ENCODE assay signal across 8 cellular contexts in genomic region chr20:63739129-63740069, GRCh38. TPM values are rescaled to one million over a fixed set of nuclear protein-coding genes. Genes with fewer than 3 reads are reported as not detected.
DNase-seq lines count a peak whose midpoint lies in the region; ATAC-seq and TF ChIP-seq lines count a peak whose summit lies in the region.

SLC2A4RG (plus strand) TSS chr20:63739776; CDS start chr20:63739913, 137 bp downstream.

- whole genome bisulfite sequencing in lower leg skin, 2 donors = 0 to 15% methylated on average over 1 to 4 of the region's 136 CpGs

- no peak for TF ChIP-seq CTCF in lower leg skin (IDR thresholded peaks at IDR 0.05)

- peak within 1 kb of the TSS; percentile 70 for H3K4me3 ChIP-seq in effector memory CD4-positive, alpha-beta T cell (ENCODE audit: insufficient read depth, low read depth, low read length, poor library complexity, severe bottlenecking)
- H3K4me3 ChIP-seq in lower leg skin (ENCODE audit: low read depth, poor library complexity, severe bottlenecking) = peak within 1 kb of the TSS; percentile 37

- H3K4me1 ChIP-seq in effector memory CD4-positive, alpha-beta T cell (ENCODE audit: control insufficient read depth, insufficient read depth, low read length, poor library complexity, severe bottlenecking) = peaks cover 27% of the 10 kb centered on the region

- H3K36me3 Mint-ChIP-seq in activated CD4-positive, alpha-beta memory T cell treated with anti-CD3 and anti-CD28 coated beads for 36 hours = peaks cover 5% of the 10 kb centered on the region

- H3K9me3 Mint-ChIP-seq in activated CD4-positive, alpha-beta memory T cell treated with anti-CD3 and anti-CD28 coated beads for 36 hours = no peaks in the 10 kb centered on the region

- POLR2A ChIA-PET in activated CD4-positive, alpha-beta memory T cell treated with anti-CD3 and anti-CD28 coated beads for 36 hours (lab: Charles Lee) = interaction anchor here (0.8 to 5.1 kb wide), 3 partner anchors 31 to 98 kb away, joined by 3 to 30 read pairs (median 5); partner anchors contain the start of genes ARFRP1 and ZGPAT

- H3K27me3 Mint-ChIP-seq in activated CD4-positive, alpha-beta memory T cell treated with anti-CD3 and anti-CD28 coated beads for 36 hours = no peaks in the 10 kb centered on the region

- peaks cover 39% of the 10 kb centered on the region for H3K36me3 ChIP-seq in effector memory CD4-positive, alpha-beta T cell (ENCODE audit: control insufficient read depth, insufficient read depth, low read length)

- H3K27ac ChIP-seq in effector memory CD4-positive, alpha-beta T cell (ENCODE audit: insufficient read depth, low read length, poor library complexity, severe bottlenecking) = peak within 1 kb of the TSS; percentile 67

- H3K4me1 Mint-ChIP-seq in activated CD4-positive, alpha-beta memory T cell treated with anti-CD3 and anti-CD28 coated beads for 36 hours (ENCODE audit: low read depth) = peaks cover 19% of the 10 kb centered on the region

- H3K9me3 ChIP-seq in effector memory CD4-positive, alpha-beta T cell (ENCODE audit: control insufficient read depth, low read length) = no peaks in the 10 kb centered on the region

- peak; percentile 71 for DNase-seq in SIG-M5 treated with dmso at 0.1 percent for 504 hours (lab: John Stamatoyannopoulos, UW; ENCODE audit: unreplicated experiment)
- no peak for DNase-seq in SIG-M5 (lab: John Stamatoyannopoulos, UW)
- DNase-seq in NCI-H526 treated with DMSO at 0.1 percent for 48 hours (lab: John Stamatoyannopoulos, UW) = peak; percentile 58
- DNase-seq in activated CD4-positive, alpha-beta memory T cell treated with anti-CD3 and anti-CD28 coated beads for 36 hours = peak; percentile 74
- DNase-seq in effector memory CD4-positive, alpha-beta T cell = peak; percentile 53 to 68 (median 58)
- peak; percentile 51 to 93 for DNase-seq in lower leg skin (ENCODE audit: low spot score in 2 of 2)
- peak; percentile 53 for DNase-seq in stimulated activated CD8-positive, alpha-beta memory T cell treated with anti-CD3 and anti-CD28 coated beads, Interleukin-12 subunit alpha, Interleukin-12 subunit beta, amount 100 ng/mL, for 4 hours (ENCODE audit: low read depth)

- H3K4me3 Mint-ChIP-seq in activated CD4-positive, alpha-beta memory T cell treated with anti-CD3 and anti-CD28 coated beads for 36 hours = peak within 1 kb of the TSS; percentile 64

- intact Hi-C loops in activated CD4-positive, alpha-beta memory T cell treated with anti-CD3 and anti-CD28 coated beads for 36 hours (cut with micrococcal nuclease) = loop anchor here (1.0 to 10.0 kb wide), 4 partner anchors 32 to 235 kb away; partner anchors contain the start of genes ARFRP1, RTEL1 and SAMD10
- intact Hi-C loops in lower leg skin (cut with DNase I; ENCODE audit: low total_unique reads) = no loop called here

- no peak within 1 kb of the TSS for H3K27ac Mint-ChIP-seq in activated CD4-positive, alpha-beta memory T cell treated with anti-CD3 and anti-CD28 coated beads for 36 hours

- peak; percentile 41 for ATAC-seq in HG02973 (IDR thresholded peaks at IDR 0.05; ENCODE audit: unreplicated experiment)

- TF ChIP-seq POLR2A in lower leg skin (IDR thresholded peaks at IDR 0.05) = no peak

- H3K27me3 ChIP-seq in effector memory CD4-positive, alpha-beta T cell (replicated peaks; ENCODE audit: control insufficient read depth, insufficient read depth, low read length, poor library complexity, severe bottlenecking) = no peaks in the 10 kb centered on the region

- CTCF ChIA-PET in activated CD4-positive, alpha-beta memory T cell treated with anti-CD3 and anti-CD28 coated beads for 36 hours (lab: Charles Lee) = interaction anchor here (0.9 to 5.2 kb wide), 2 partner anchors 32 to 202 kb away, joined by 3 to 26 read pairs; partner anchors contain the start of genes ARFRP1, PTK6 and ZGPAT

RNA-seq across cellular contexts. Expression of gene SLC2A4RG, which starts in this region (rescaled TPM):
- total RNA-seq in activated CD4-positive, alpha-beta memory T cell treated with anti-CD3 and anti-CD28 coated beads for 36 hours = 10 to 100 TPM; 58.9 to 59.0 TPM
- 100 to 1,000 TPM in 2 of 4 donors, 10 to 100 TPM in 2; 79.9 to 127 (median 96.2) TPM for total RNA-seq in lower leg skin
